Comparison of ENCODE assay signal across 7 cellular contexts in the genomic region with DNA sequence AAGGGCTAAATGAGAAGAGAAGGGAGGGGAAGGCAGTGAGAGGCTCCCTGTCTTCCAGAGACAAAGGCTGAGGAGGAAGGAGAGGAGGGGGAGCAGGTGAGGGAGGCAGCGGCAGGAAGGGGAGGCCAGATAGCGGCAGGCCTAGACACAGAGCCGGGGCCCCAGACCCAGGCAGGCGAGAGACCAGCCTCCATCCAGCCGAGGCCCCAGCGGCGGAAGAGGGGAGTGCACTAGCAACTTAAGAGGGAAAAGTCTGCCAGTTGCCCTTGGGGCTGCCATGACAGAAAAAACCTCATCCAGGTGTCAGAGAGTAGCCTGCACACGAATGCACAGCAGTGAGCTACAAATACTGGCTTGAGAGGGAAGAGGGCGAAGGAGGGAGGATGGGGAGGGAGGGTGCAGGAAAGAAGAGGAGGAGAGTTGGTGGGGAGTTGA. TPM values are rescaled to one million over a fixed set of nuclear protein-coding genes. Genes with fewer than 3 reads are reported as not detected.
DNase-seq lines count a peak whose midpoint lies in the region; ATAC-seq, FAIRE-seq and TF ChIP-seq lines count a peak whose summit lies in the region.

No MANE protein-coding gene starts in this region.

- H3K9me3 Mint-ChIP-seq in neural crest cell = no peaks in the 10 kb centered on the region

- in situ Hi-C loops in brain microvascular endothelial cell (cut with HindIII; ENCODE audit: low pct_ligation_motif_present, low sequenced_read_pairs) = no loop called here

- no peaks in the 10 kb centered on the region for H3K27me3 Mint-ChIP-seq in neural crest cell (ENCODE audit: low read depth)

- DNase-seq in NCI-H69 (lab: John Stamatoyannopoulos, UW) (peak; percentile 85), brain microvascular endothelial cell (peak; percentile 7), neural crest cell (ENCODE audit: low read depth, low spot score) (peak; percentile 74), NCI-H524 treated with DMSO at 0.1 percent for 48 hours (lab: John Stamatoyannopoulos, UW) (no peak), RCC 7860 (ENCODE audit: low spot score) (no peak)

- no peaks in the 10 kb centered on the region for H3K27me3 ChIP-seq in brain microvascular endothelial cell (replicated peaks)

- no peaks in the 10 kb centered on the region for H3K36me3 Mint-ChIP-seq in neural crest cell (ENCODE audit: low read depth)

- H3K4me1 Mint-ChIP-seq in neural crest cell = peaks cover 54% of the 10 kb centered on the region

- no peak for FAIRE-seq in RCC 7860 (lab: Jason Lieb, UNC)

- H3K27ac ChIP-seq in brain microvascular endothelial cell = no peak overlapping the region

- H3K36me3 ChIP-seq in brain microvascular endothelial cell (replicated peaks) = no peaks in the 10 kb centered on the region

- peak overlapping the region; percentile 96 for H3K27ac Mint-ChIP-seq in neural crest cell (ENCODE audit: unreplicated experiment)

- TF ChIP-seq CTCF in GM12875 (IDR thresholded peaks at IDR 0.05; ENCODE audit: borderline replicate concordance, insufficient read depth, low read depth, low read length) (peak; percentile 52; the same call in 1 of the 2 replicates), brain microvascular endothelial cell (IDR thresholded peaks at IDR 0.05; ENCODE audit: low read depth, low read length, missing control alignments) (peak; percentile 73), neural crest cell (conservative IDR thresholded peaks at IDR 0.05) (peak; percentile 67)

- no peak overlapping the region for H3K4me3 ChIP-seq in GM12875 (ENCODE audit: low read depth, low read length)
- no peak overlapping the region for H3K4me3 ChIP-seq in brain microvascular endothelial cell (ENCODE audit: low read depth, low read length)

- no peak for ATAC-seq in HG02759 (IDR thresholded peaks at IDR 0.05; ENCODE audit: unreplicated experiment)

- peak overlapping the region; percentile 67 for H3K4me3 Mint-ChIP-seq in neural crest cell

RNA-seq across cellular contexts. Expression of gene IGLL1, which starts 46.7 kb away (rescaled TPM):
- total RNA-seq in neural crest cell = not detected in 2 replicates

Comparison
In these comparisons a context has a peak if more than half of its experiments do, and no peak if none do; other contexts are left out.
1. DNase-seq: peak in NCI-H69 (single experiment), brain microvascular endothelial cell (single experiment) and neural crest cell (single experiment); none in NCI-H524 treated with DMSO at 0.1 percent for 48 hours (single experiment) and RCC 7860 (single experiment).
2. Peak in every context shown above with its lines, with median percentiles within 50 percentile points of each other: CTCF ChIP-seq.